In the genomic region with DNA sequence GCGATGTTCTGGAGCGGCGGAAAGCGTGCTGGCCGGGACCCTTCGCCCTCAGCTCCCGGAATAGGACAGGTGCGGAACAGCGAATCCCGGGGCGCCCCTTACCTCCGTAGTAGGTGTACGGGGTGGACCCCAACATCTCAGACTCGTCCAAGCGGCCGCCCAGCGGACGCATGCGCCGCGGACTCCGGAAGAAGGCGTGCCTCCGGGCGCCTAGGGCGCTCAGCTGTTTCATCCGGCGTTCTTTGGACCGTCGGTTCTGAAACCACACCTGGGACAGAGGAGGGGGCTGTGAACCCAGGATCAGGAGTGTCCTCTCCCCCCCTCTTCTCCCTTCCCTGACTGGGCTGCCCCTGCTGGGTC, we compare ENCODE assay signal across 9 cellular contexts. TPM values are rescaled to one million over a fixed set of nuclear protein-coding genes. Genes with fewer than 3 reads are reported as not detected.
DNase-seq lines count a peak whose midpoint lies in the region; ATAC-seq and TF ChIP-seq lines count a peak whose summit lies in the region.
"Had no signal": no experiment of that assay in that cellular context is flagged by ENCODE, and none has a peak within 500 bp of the region (broad histone marks: within the 10 kb centered on the region; RNA-seq: fewer than 3 reads in every experiment).

No MANE protein-coding gene starts in this region.

- H3K4me1 Mint-ChIP-seq in CD8-positive, alpha-beta memory T cell = peaks cover 17 to 38% (median 22%) of the 10 kb centered on the region in 3 donors
- peaks cover 11 to 17% (median 11%) of the 10 kb centered on the region in 3 donors for H3K4me1 Mint-ChIP-seq in IgD-negative memory B cell

- no peak for TF ChIP-seq CTCF in epithelial cell of proximal tubule (conservative IDR thresholded peaks at IDR 0.05; ENCODE audit: low read depth, low read length)

- DNase-seq in CD8-positive, alpha-beta memory T cell = no peak
- no peak for DNase-seq in epithelial cell of proximal tubule (ENCODE audit: low read depth)
- no peak for DNase-seq in T1000 (lab: John Stamatoyannopoulos, UW)
- DNase-seq: activated CD4-positive, alpha-beta T cell treated with anti-CD3 and anti-CD28 coated beads, Interleukin-2, amount 50 U/mL, for 48 hours had no signal

- ATAC-seq in GM18861 (IDR thresholded peaks at IDR 0.05; ENCODE audit: unreplicated experiment) (no peak), GM19463 (IDR thresholded peaks at IDR 0.05; ENCODE audit: unreplicated experiment) (no peak), GM18867 (IDR thresholded peaks at IDR 0.05; ENCODE audit: unreplicated experiment) (no peak)

- no peak overlapping the region for H3K4me3 ChIP-seq in CD8-positive, alpha-beta memory T cell (ENCODE audit: low read length)
- H3K4me3 ChIP-seq in epithelial cell of proximal tubule (ENCODE audit: low read depth, low read length) (peak overlapping the region; percentile 54), neuron (ENCODE audit: low read length) (peak overlapping the region; percentile 54)

- H3K9me3 Mint-ChIP-seq in CD8-positive, alpha-beta memory T cell = peaks cover 0 to 3% (median 0%) of the 10 kb centered on the region in 5 donors
- peaks cover 0 to 6% (median 0%) of the 10 kb centered on the region in 3 donors for H3K9me3 Mint-ChIP-seq in IgD-negative memory B cell

- POLR2A ChIA-PET in CD8-positive, alpha-beta memory T cell (lab: Charles Lee) = no interaction called here

- H3K27me3 Mint-ChIP-seq in CD8-positive, alpha-beta memory T cell = peaks cover 59 to 66% of the 10 kb centered on the region in 2 donors
- H3K27me3 Mint-ChIP-seq in IgD-negative memory B cell = peaks cover 52% of the 10 kb centered on the region

- H3K9me3 ChIP-seq in CD8-positive, alpha-beta memory T cell (ENCODE audit: low read length) = no peaks in the 10 kb centered on the region
- no peaks in the 10 kb centered on the region for H3K9me3 ChIP-seq in neuron (ENCODE audit: low read length)

- H3K27ac Mint-ChIP-seq in CD8-positive, alpha-beta memory T cell = no peak overlapping the region
- H3K27ac Mint-ChIP-seq in IgD-negative memory B cell = no peak overlapping the region

- peaks cover 13% of the 10 kb centered on the region for H3K4me1 ChIP-seq in CD8-positive, alpha-beta memory T cell (ENCODE audit: insufficient read depth, low read length)
- H3K4me1 ChIP-seq in neuron (ENCODE audit: insufficient read depth, low read length) = peaks cover 49% of the 10 kb centered on the region

- H3K27me3 ChIP-seq in CD8-positive, alpha-beta memory T cell (ENCODE audit: insufficient read depth, low read length, poor library complexity, severe bottlenecking) = peaks cover 28% of the 10 kb centered on the region
- H3K27me3 ChIP-seq in neuron (ENCODE audit: insufficient read depth, low read length) = peaks cover 89% of the 10 kb centered on the region

- CTCF ChIA-PET in CD8-positive, alpha-beta memory T cell (lab: Charles Lee) = no interaction called here

- H2AFZ ChIP-seq in neuron (ENCODE audit: low read depth, low read length) = peak overlapping the region; percentile 38

- peak overlapping the region in 6 of 7 donors; percentile 5 to 66 (median 44) for H3K4me3 Mint-ChIP-seq in CD8-positive, alpha-beta memory T cell
- peak overlapping the region; percentile 3 to 82 (median 51) for H3K4me3 Mint-ChIP-seq in IgD-negative memory B cell

- peaks cover 0 to 3% (median 0%) of the 10 kb centered on the region in 3 donors for H3K36me3 Mint-ChIP-seq in CD8-positive, alpha-beta memory T cell
- H3K36me3 Mint-ChIP-seq in IgD-negative memory B cell = peaks cover 4% of the 10 kb centered on the region

- no peaks in the 10 kb centered on the region for H3K36me3 ChIP-seq in CD8-positive, alpha-beta memory T cell (ENCODE audit: insufficient read depth, low read length)
- no peaks in the 10 kb centered on the region for H3K36me3 ChIP-seq in neuron (ENCODE audit: insufficient read depth, low read length)

- no peak overlapping the region for H3K27ac ChIP-seq in CD8-positive, alpha-beta memory T cell (ENCODE audit: low read depth, low read length)

RNA-seq across cellular contexts. Expression of a gene that starts 4.5 kb away (rescaled TPM):
- total RNA-seq in CD8-positive, alpha-beta memory T cell = not detected
- not detected for polyA plus RNA-seq in CD8-positive, alpha-beta memory T cell
- not detected for polyA plus RNA-seq in IgD-negative memory B cell
- 0.06 TPM in 1 of 2 replicates, not detected in the other for total RNA-seq in epithelial cell of proximal tubule

RNA-seq across cellular contexts. Expression of a gene that starts 45.0 kb away (rescaled TPM):
- under 1 TPM; 0.20 to 0.24 TPM for total RNA-seq in CD8-positive, alpha-beta memory T cell
- not detected for polyA plus RNA-seq in CD8-positive, alpha-beta memory T cell
- polyA plus RNA-seq in IgD-negative memory B cell = 0.43 TPM
- total RNA-seq in epithelial cell of proximal tubule = 6.3 and 11.8 TPM in 2 replicates
